In the genomic region with DNA sequence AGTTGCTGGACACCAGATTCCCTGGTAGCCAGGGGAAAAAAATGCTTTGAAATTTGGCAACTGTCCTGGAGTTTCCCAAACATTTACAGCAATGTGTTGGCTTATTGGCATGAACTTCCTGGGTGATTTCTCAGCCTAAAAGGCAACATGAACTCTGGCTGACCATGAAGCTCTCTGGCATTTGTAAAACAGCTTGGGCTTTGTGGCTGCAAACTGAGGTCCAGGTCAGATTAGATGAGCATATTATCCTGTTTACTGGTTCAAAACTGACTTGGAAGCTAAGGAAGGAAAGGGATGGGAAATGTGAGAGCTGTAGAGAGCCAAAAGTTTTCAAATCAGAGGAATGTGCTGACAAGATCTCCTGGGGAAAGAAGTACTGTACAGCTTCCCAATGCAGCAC, we compare ENCODE assay signal across 12 cellular contexts.
DNase-seq lines count a peak whose midpoint lies in the region; ATAC-seq and TF ChIP-seq lines count a peak whose summit lies in the region.
"Had no signal": no experiment of that assay in that cellular context is flagged by ENCODE, and none has a peak within 500 bp of the region (broad histone marks: within the 10 kb centered on the region; RNA-seq: fewer than 3 reads in every experiment).

No MANE protein-coding gene starts in this region.

- TF ChIP-seq CTCF in PC-3 (conservative IDR thresholded peaks at IDR 0.05; ENCODE audit: low read depth, low read length) (no peak), epithelial cell of proximal tubule (conservative IDR thresholded peaks at IDR 0.05; ENCODE audit: low read depth, low read length) (no peak), nephron (IDR thresholded peaks at IDR 0.05; ENCODE audit: unreplicated experiment in 3 of 3) (no peak)

- CTCF ChIA-PET in PC-3 (lab: Charles Lee) = interaction anchor here (0.8 kb wide), 1 partner anchor 139 kb away, joined by 3 read pairs; the partner anchor contains the start of gene P3H2

- intact Hi-C loops in PC-3 (cut with micrococcal nuclease) = no loop called here
- intact Hi-C loops in activated T-helper 2 cell treated with anti-CD3 and anti-CD28 coated beads, Interferon-gamma antibody, Interleukin-2, Interleukin-4, amounts not matched to agents 10 μg/mL and 5 μg/mL and 100 μg/mL, durations not matched to agents 14 hours and 24 hours and 36 hours (cut with micrococcal nuclease) = no loop called here

- no peaks in the 10 kb centered on the region for H3K27me3 ChIP-seq in PC-3 (ENCODE audit: low read length)

- no peaks in the 10 kb centered on the region for H3K36me3 ChIP-seq in PC-3 (ENCODE audit: low read depth, low read length)

- no peak overlapping the region for H3K4me3 Mint-ChIP-seq in nephron
- no peak overlapping the region for H3K4me3 Mint-ChIP-seq in stimulated activated naive B cell treated with anti-CD40 and anti-IgM and Interleukin-4, amounts not matched to agents 10 μg/mL and 1 μg/mL and 100 μg/mL, for 72 hours
- H3K4me3 Mint-ChIP-seq in activated T-helper 2 cell treated with anti-CD3 and anti-CD28 coated beads, Interferon-gamma antibody, Interleukin-2, Interleukin-4, amounts not matched to agents 10 μg/mL and 5 μg/mL and 100 μg/mL, durations not matched to agents 14 hours and 24 hours and 36 hours (ENCODE audit: low read depth) = no peak overlapping the region
- no peak overlapping the region for H3K4me3 Mint-ChIP-seq in T-helper 2 cell treated with Interferon-gamma antibody and Interleukin-4, amounts not matched to agents 5 μg/mL and 100 μg/mL, for 36 hours
- H3K4me3 Mint-ChIP-seq: activated naive CD8-positive, alpha-beta T cell treated with anti-CD3 and anti-CD28 coated beads, Interleukin-2, amount 10 ng/mL, durations not matched to agents 7 days and 5 days; CD4-positive, CD25-positive, alpha-beta regulatory T cell had no signal

- DNase-seq in AG08396 (ENCODE audit: low spot score) (peak; percentile 77), PC-3 (peak; percentile 90), epithelial cell of proximal tubule (ENCODE audit: low read depth) (peak; percentile 57)
- DNase-seq in stimulated activated naive B cell treated with anti-CD40 and anti-IgM and Interleukin-4, amounts not matched to agents 10 μg/mL and 1 μg/mL and 100 μg/mL, for 72 hours = no peak
- DNase-seq in activated T-helper 2 cell treated with anti-CD3 and anti-CD28 coated beads, Interferon-gamma antibody, Interleukin-2, Interleukin-4, amounts not matched to agents 10 μg/mL and 5 μg/mL and 100 μg/mL, durations not matched to agents 14 hours and 24 hours and 36 hours (ENCODE audit: low spot score) = no peak
- DNase-seq in T-helper 2 cell treated with Interferon-gamma antibody and Interleukin-4, amounts not matched to agents 5 μg/mL and 100 μg/mL, for 36 hours (ENCODE audit: low spot score) = no peak
- DNase-seq: activated naive CD8-positive, alpha-beta T cell treated with anti-CD3 and anti-CD28 coated beads, Interleukin-2, amount 10 ng/mL, durations not matched to agents 7 days and 5 days; CD4-positive, CD25-positive, alpha-beta regulatory T cell; KG1; NCI-H526 treated with DMSO at 0.1 percent for 48 hours had no signal

- peak; percentile 84 for ATAC-seq in PC-3
- ATAC-seq in stimulated activated naive B cell treated with anti-CD40 and anti-IgM and Interleukin-4, amounts not matched to agents 10 μg/mL and 1 μg/mL and 100 μg/mL, for 72 hours (replicated peaks) = no peak
- no peak for ATAC-seq in HG02588 (IDR thresholded peaks at IDR 0.05; ENCODE audit: unreplicated experiment)

- POLR2A ChIA-PET in PC-3 (lab: Charles Lee; ENCODE audit: unreplicated experiment) = interaction anchor here (0.6 kb wide), 1 partner anchor 978 kb away, joined by 4 read pairs; no protein-coding TSS in a partner anchor

- H3K79me2 ChIP-seq in PC-3 (ENCODE audit: low read length) = no peaks in the 10 kb centered on the region

- H3K9me3 ChIP-seq in PC-3 (ENCODE audit: low read length) = no peaks in the 10 kb centered on the region

- no peaks in the 10 kb centered on the region for H4K20me1 ChIP-seq in PC-3 (ENCODE audit: low read length)

- peak overlapping the region; percentile 5; the same call in 1 of the 2 replicates for H3K27ac ChIP-seq in PC-3 (ENCODE audit: low read length)

- no peak overlapping the region for H3K4me3 ChIP-seq in PC-3 (ENCODE audit: low read length)
- H3K4me3 ChIP-seq in epithelial cell of proximal tubule (ENCODE audit: low read depth, low read length) = no peak overlapping the region

- no peaks in the 10 kb centered on the region for H3K9me2 ChIP-seq in PC-3 (replicated peaks; ENCODE audit: low read length)

- no peaks in the 10 kb centered on the region for H3K27me3 Mint-ChIP-seq in nephron (ENCODE audit: low read depth)
- peaks cover 3 to 10% of the 10 kb centered on the region in 2 donors for H3K27me3 Mint-ChIP-seq in stimulated activated naive B cell treated with anti-CD40 and anti-IgM and Interleukin-4, amounts not matched to agents 10 μg/mL and 1 μg/mL and 100 μg/mL, for 72 hours
- peaks cover 22% of the 10 kb centered on the region for H3K27me3 Mint-ChIP-seq in activated T-helper 2 cell treated with anti-CD3 and anti-CD28 coated beads, Interferon-gamma antibody, Interleukin-2, Interleukin-4, amounts not matched to agents 10 μg/mL and 5 μg/mL and 100 μg/mL, durations not matched to agents 14 hours and 24 hours and 36 hours (ENCODE audit: low read depth)
- H3K27me3 Mint-ChIP-seq in T-helper 2 cell treated with Interferon-gamma antibody and Interleukin-4, amounts not matched to agents 5 μg/mL and 100 μg/mL, for 36 hours (ENCODE audit: low read depth) = peaks cover 23% of the 10 kb centered on the region

- BruUV-seq in PC-3 (replicated peaks; lab: Mats Ljungman, UMichigan) = no TSS peak

- peaks cover 18% of the 10 kb centered on the region for H3K4me1 Mint-ChIP-seq in nephron
- no peaks in the 10 kb centered on the region for H3K4me1 Mint-ChIP-seq in stimulated activated naive B cell treated with anti-CD40 and anti-IgM and Interleukin-4, amounts not matched to agents 10 μg/mL and 1 μg/mL and 100 μg/mL, for 72 hours
- H3K4me1 Mint-ChIP-seq in activated T-helper 2 cell treated with anti-CD3 and anti-CD28 coated beads, Interferon-gamma antibody, Interleukin-2, Interleukin-4, amounts not matched to agents 10 μg/mL and 5 μg/mL and 100 μg/mL, durations not matched to agents 14 hours and 24 hours and 36 hours (ENCODE audit: low read depth) = no peaks in the 10 kb centered on the region
- no peaks in the 10 kb centered on the region for H3K4me1 Mint-ChIP-seq in T-helper 2 cell treated with Interferon-gamma antibody and Interleukin-4, amounts not matched to agents 5 μg/mL and 100 μg/mL, for 36 hours (ENCODE audit: low read depth)
- H3K4me1 Mint-ChIP-seq: activated naive CD8-positive, alpha-beta T cell treated with anti-CD3 and anti-CD28 coated beads, Interleukin-2, amount 10 ng/mL, durations not matched to agents 7 days and 5 days; CD4-positive, CD25-positive, alpha-beta regulatory T cell had no signal

- H2AFZ ChIP-seq in PC-3 (ENCODE audit: low read length) = no peak overlapping the region

- H3K36me3 Mint-ChIP-seq in nephron (ENCODE audit: low read depth) = peaks cover 69% of the 10 kb centered on the region
- H3K36me3 Mint-ChIP-seq in stimulated activated naive B cell treated with anti-CD40 and anti-IgM and Interleukin-4, amounts not matched to agents 10 μg/mL and 1 μg/mL and 100 μg/mL, for 72 hours = no peaks in the 10 kb centered on the region
- no peaks in the 10 kb centered on the region for H3K36me3 Mint-ChIP-seq in activated T-helper 2 cell treated with anti-CD3 and anti-CD28 coated beads, Interferon-gamma antibody, Interleukin-2, Interleukin-4, amounts not matched to agents 10 μg/mL and 5 μg/mL and 100 μg/mL, durations not matched to agents 14 hours and 24 hours and 36 hours (ENCODE audit: low read depth)
- H3K36me3 Mint-ChIP-seq in T-helper 2 cell treated with Interferon-gamma antibody and Interleukin-4, amounts not matched to agents 5 μg/mL and 100 μg/mL, for 36 hours (ENCODE audit: low read depth) = no peaks in the 10 kb centered on the region
- H3K36me3 Mint-ChIP-seq: activated naive CD8-positive, alpha-beta T cell treated with anti-CD3 and anti-CD28 coated beads, Interleukin-2, amount 10 ng/mL, durations not matched to agents 7 days and 5 days; CD4-positive, CD25-positive, alpha-beta regulatory T cell had no signal

- no peaks in the 10 kb centered on the region for H3F3A ChIP-seq in PC-3 (ENCODE audit: low read length, unreplicated experiment)

- peak overlapping the region; percentile 43 to 58 (median 51) for H3K27ac Mint-ChIP-seq in nephron
- no peak overlapping the region for H3K27ac Mint-ChIP-seq in stimulated activated naive B cell treated with anti-CD40 and anti-IgM and Interleukin-4, amounts not matched to agents 10 μg/mL and 1 μg/mL and 100 μg/mL, for 72 hours
- no peak overlapping the region for H3K27ac Mint-ChIP-seq in activated T-helper 2 cell treated with anti-CD3 and anti-CD28 coated beads, Interferon-gamma antibody, Interleukin-2, Interleukin-4, amounts not matched to agents 10 μg/mL and 5 μg/mL and 100 μg/mL, durations not matched to agents 14 hours and 24 hours and 36 hours
- no peak overlapping the region for H3K27ac Mint-ChIP-seq in T-helper 2 cell treated with Interferon-gamma antibody and Interleukin-4, amounts not matched to agents 5 μg/mL and 100 μg/mL, for 36 hours
- H3K27ac Mint-ChIP-seq: activated naive CD8-positive, alpha-beta T cell treated with anti-CD3 and anti-CD28 coated beads, Interleukin-2, amount 10 ng/mL, durations not matched to agents 7 days and 5 days; CD4-positive, CD25-positive, alpha-beta regulatory T cell had no signal

- H3K9ac ChIP-seq in PC-3 (ENCODE audit: low read length) = no peak overlapping the region

- H3K4me1 ChIP-seq in PC-3 (ENCODE audit: insufficient read depth, low read length) = peaks cover 28% of the 10 kb centered on the region

- peak overlapping the region; percentile 27; the same call in 1 of the 2 replicates for H3K4me2 ChIP-seq in PC-3 (ENCODE audit: low read length)

- H3K9me3 Mint-ChIP-seq in nephron = no peaks in the 10 kb centered on the region
- H3K9me3 Mint-ChIP-seq in stimulated activated naive B cell treated with anti-CD40 and anti-IgM and Interleukin-4, amounts not matched to agents 10 μg/mL and 1 μg/mL and 100 μg/mL, for 72 hours = no peaks in the 10 kb centered on the region
- H3K9me3 Mint-ChIP-seq in activated T-helper 2 cell treated with anti-CD3 and anti-CD28 coated beads, Interferon-gamma antibody, Interleukin-2, Interleukin-4, amounts not matched to agents 10 μg/mL and 5 μg/mL and 100 μg/mL, durations not matched to agents 14 hours and 24 hours and 36 hours = no peaks in the 10 kb centered on the region
- H3K9me3 Mint-ChIP-seq in T-helper 2 cell treated with Interferon-gamma antibody and Interleukin-4, amounts not matched to agents 5 μg/mL and 100 μg/mL, for 36 hours = no peaks in the 10 kb centered on the region
- H3K9me3 Mint-ChIP-seq: activated naive CD8-positive, alpha-beta T cell treated with anti-CD3 and anti-CD28 coated beads, Interleukin-2, amount 10 ng/mL, durations not matched to agents 7 days and 5 days; CD4-positive, CD25-positive, alpha-beta regulatory T cell had no signal

Comparison
In these comparisons a context has a peak if more than half of its experiments do, and no peak if none do; other contexts are left out.
1. DNase-seq: peak in AG08396 (single experiment), PC-3 (single experiment) and epithelial cell of proximal tubule (single experiment); none in stimulated activated naive B cell treated with anti-CD40 and anti-IgM and Interleukin-4, amounts not matched to agents 10 μg/mL and 1 μg/mL and 100 μg/mL, for 72 hours (single experiment), activated T-helper 2 cell treated with anti-CD3 and anti-CD28 coated beads, Interferon-gamma antibody, Interleukin-2, Interleukin-4, amounts not matched to agents 10 μg/mL and 5 μg/mL and 100 μg/mL, durations not matched to agents 14 hours and 24 hours and 36 hours (single experiment) and T-helper 2 cell treated with Interferon-gamma antibody and Interleukin-4, amounts not matched to agents 5 μg/mL and 100 μg/mL, for 36 hours (single experiment).
2. H3K27ac Mint-ChIP-seq: peak in nephron (3 of 3); none in stimulated activated naive B cell treated with anti-CD40 and anti-IgM and Interleukin-4, amounts not matched to agents 10 μg/mL and 1 μg/mL and 100 μg/mL, for 72 hours (single experiment), activated T-helper 2 cell treated with anti-CD3 and anti-CD28 coated beads, Interferon-gamma antibody, Interleukin-2, Interleukin-4, amounts not matched to agents 10 μg/mL and 5 μg/mL and 100 μg/mL, durations not matched to agents 14 hours and 24 hours and 36 hours (single experiment) and T-helper 2 cell treated with Interferon-gamma antibody and Interleukin-4, amounts not matched to agents 5 μg/mL and 100 μg/mL, for 36 hours (single experiment).